In genomic region chr12:57821474-57822214, GRCh38 we compare ENCODE assay signal across 17 cellular contexts.
"Had no signal": no experiment of that assay in that cellular context is flagged by ENCODE, and none has a peak within 500 bp of the region (broad histone marks: within the 10 kb centered on the region; RNA-seq: fewer than 3 reads in every experiment).

No MANE protein-coding gene starts in this region.

- H3K27ac ChIP-seq: foreskin keratinocyte, neutrophil, SJSA1 had no signal

- DNase-seq: activated CD4-positive, alpha-beta memory T cell treated with anti-CD3 and anti-CD28 coated beads for 36 hours; activated CD4-positive, alpha-beta T cell treated with anti-CD3 and anti-CD28 coated beads for 1 hour; activated CD8-positive, alpha-beta memory T cell treated with anti-CD3 and anti-CD28 coated beads, Interleukin-2, amount 50 U/mL, for 4 hours; activated naive CD4-positive, alpha-beta T cell treated with anti-CD3 and anti-CD28 coated beads, Interleukin-2, amount 50 U/mL, for 16 hours; foreskin keratinocyte; hippocampal formation; kidney glomerular epithelial cell; naive B cell; stimulated activated CD4-positive, alpha-beta T cell treated with anti-CD3 and anti-CD28 coated beads, Interleukin-12 subunit alpha, Interleukin-12 subunit beta, amount 100 ng/mL, for 4 hours; T-helper 9 cell had no signal

- H3K4me1 ChIP-seq: breast epithelium, foreskin keratinocyte, SJSA1 had no signal

- H3K27me3 Mint-ChIP-seq: activated CD4-positive, alpha-beta memory T cell treated with anti-CD3 and anti-CD28 coated beads for 36 hours; naive B cell; stimulated activated naive CD8-positive, alpha-beta T cell treated with anti-CD3 and anti-CD28 coated beads, Interleukin-15, Interleukin-2, amounts not matched to agents 100 ng/mL and 50 ng/mL, for 24 hours had no signal

- H3K4me3 Mint-ChIP-seq: activated CD4-positive, alpha-beta memory T cell treated with anti-CD3 and anti-CD28 coated beads for 36 hours; activated T-helper 1 cell treated with anti-CD3 and anti-CD28 coated beads, Interleukin-12 subunit alpha, Interleukin-12 subunit beta, Interleukin-2, Interleukin-4 antibody, amounts not matched to agents 30 ng/mL and 10 ng/mL and 1 ng/mL, durations not matched to agents 14 hours and 24 hours and 36 hours; stimulated activated naive CD8-positive, alpha-beta T cell treated with anti-CD3 and anti-CD28 coated beads, Interleukin-15, Interleukin-2, amounts not matched to agents 100 ng/mL and 50 ng/mL, for 24 hours had no signal

- ATAC-seq: sciatic nerve had no signal

- H3K4me3 ChIP-seq: breast epithelium, SJSA1, thoracic aorta had no signal

- H3K9me3 ChIP-seq: breast epithelium, neutrophil, thoracic aorta had no signal

- H3K27me3 ChIP-seq: breast epithelium, foreskin keratinocyte, neutrophil, SJSA1 had no signal

- H3K9me3 Mint-ChIP-seq: activated CD4-positive, alpha-beta memory T cell treated with anti-CD3 and anti-CD28 coated beads for 36 hours; activated T-helper 1 cell treated with anti-CD3 and anti-CD28 coated beads, Interleukin-12 subunit alpha, Interleukin-12 subunit beta, Interleukin-2, Interleukin-4 antibody, amounts not matched to agents 30 ng/mL and 10 ng/mL and 1 ng/mL, durations not matched to agents 14 hours and 24 hours and 36 hours; naive B cell; stimulated activated naive CD8-positive, alpha-beta T cell treated with anti-CD3 and anti-CD28 coated beads, Interleukin-15, Interleukin-2, amounts not matched to agents 100 ng/mL and 50 ng/mL, for 24 hours had no signal

- H3K27ac Mint-ChIP-seq: activated CD4-positive, alpha-beta memory T cell treated with anti-CD3 and anti-CD28 coated beads for 36 hours; activated T-helper 1 cell treated with anti-CD3 and anti-CD28 coated beads, Interleukin-12 subunit alpha, Interleukin-12 subunit beta, Interleukin-2, Interleukin-4 antibody, amounts not matched to agents 30 ng/mL and 10 ng/mL and 1 ng/mL, durations not matched to agents 14 hours and 24 hours and 36 hours; stimulated activated naive CD8-positive, alpha-beta T cell treated with anti-CD3 and anti-CD28 coated beads, Interleukin-15, Interleukin-2, amounts not matched to agents 100 ng/mL and 50 ng/mL, for 24 hours had no signal
